In genomic region chrX:83906921-83907320, GRCh38 we compare ENCODE assay signal across 11 cellular contexts. TPM values are rescaled to one million over a fixed set of nuclear protein-coding genes. Genes with fewer than 3 reads are reported as not detected.
"Had no signal": no experiment of that assay in that cellular context is flagged by ENCODE, and none has a peak within 500 bp of the region (broad histone marks: within the 10 kb centered on the region; RNA-seq: fewer than 3 reads in every experiment).

No MANE protein-coding gene starts in this region.

- H2AFZ ChIP-seq: GM23248, GM23338 had no signal

- H3K4me2 ChIP-seq: GM23338 had no signal

- H3K36me3 ChIP-seq: HAP-1 had no signal

- H3K9me3 ChIP-seq: HAP-1 had no signal

- H3K9ac ChIP-seq: GM23248 had no signal

- H3K27ac ChIP-seq: GM23248 had no signal

- H3K4me3 ChIP-seq: GM23248, GM23338, HAP-1 had no signal

- H3K4me1 ChIP-seq: HAP-1 had no signal

- DNase-seq: GM23248, GOT3, H7, H9, HCEC 1CT, HFFc6 had no signal

- ATAC-seq: GM23338, HCT116 had no signal

RNA-seq across cellular contexts. Expression of gene CYLC1, which starts 46.0 kb away (rescaled TPM):
- total RNA-seq: GM23248, GM23338, H1, H4, H7, H9, HFFc6 had no signal
